In the genomic region with DNA sequence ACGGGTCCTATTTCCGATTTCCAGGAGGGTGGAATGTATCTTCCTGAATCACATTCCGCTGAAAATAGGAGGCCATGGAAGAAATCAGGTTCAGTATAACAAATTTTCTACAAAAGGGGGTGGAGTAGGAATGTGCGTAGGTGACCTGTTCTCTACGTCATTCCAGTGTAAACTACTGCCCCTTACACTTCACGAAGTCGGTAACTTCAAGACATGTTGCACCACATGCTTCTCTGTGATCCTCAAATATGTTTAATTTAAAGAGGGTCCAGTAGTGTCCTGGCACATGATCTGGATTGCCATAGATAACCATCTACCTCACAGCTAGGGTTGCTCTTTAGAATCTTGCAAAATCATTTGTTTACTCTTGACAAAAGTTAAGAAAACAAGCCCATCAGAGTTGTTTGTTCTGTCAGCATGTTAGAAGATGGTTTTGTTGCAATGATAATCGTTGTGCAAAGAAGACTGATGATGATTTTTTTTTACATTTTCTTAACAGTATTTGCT, we compare ENCODE assay signal across 1 cellular context.
TF ChIP-seq lines count a peak whose summit lies in the region.

No MANE protein-coding gene starts in this region.

TF ChIP-seq in HepG2, 621 proteins besides CTCF, POLR2A, EP300 and RAD21 (continued from another document and continues in another):
- TF ChIP-seq ZFP82 (CRISPR knock-in tag; IDR thresholded peaks at IDR 0.05; ENCODE audit: borderline replicate concordance) (no peak), ZSCAN12 (CRISPR knock-in tag; IDR thresholded peaks at IDR 0.05) (no peak), ZBTB3 (CRISPR knock-in tag; IDR thresholded peaks at IDR 0.05; ENCODE audit: borderline replicate concordance, low read depth) (no peak), RFXANK (CRISPR knock-in tag; IDR thresholded peaks at IDR 0.05) (no peak), KLF16 (CRISPR knock-in tag; IDR thresholded peaks at IDR 0.05) (peak in 1 of 2 experiments; percentile 98; a peak in 2 of 4 replicates), TCF7L2 (IDR thresholded peaks at IDR 0.05; ENCODE audit: low read depth, low read length) (peak; percentile 71; the same call in 1 of the 2 replicates), FOXA1 (IDR thresholded peaks at IDR 0.05) (peak; percentile 81), FOXA1 (CRISPR knock-in tag; IDR thresholded peaks at IDR 0.05) (peak; percentile 88), CREM (IDR thresholded peaks at IDR 0.05) (peak; percentile 95), CREM (CRISPR knock-in tag; IDR thresholded peaks at IDR 0.05) (no peak), ATAD3A (CRISPR knock-in tag; IDR thresholded peaks at IDR 0.05) (no peak), ZNF143 (CRISPR knock-in tag; IDR thresholded peaks at IDR 0.05) (no peak), EHMT2 (IDR thresholded peaks at IDR 0.05; ENCODE audit: borderline replicate concordance, low read depth, low read length) (peak; percentile 88; the same call in 1 of the 2 replicates), NFE2 (CRISPR knock-in tag; IDR thresholded peaks at IDR 0.05) (no peak), GLI4 (CRISPR knock-in tag; IDR thresholded peaks at IDR 0.05; ENCODE audit: borderline replicate concordance) (no peak), ZNF672 (CRISPR knock-in tag; IDR thresholded peaks at IDR 0.05) (no peak), TOPORS (CRISPR knock-in tag; IDR thresholded peaks at IDR 0.05) (no peak; the same call in 1 of the 2 replicates), U2AF1 (optimal IDR thresholded peaks at IDR 0.05; ENCODE audit: low read depth, low read length) (no peak), KDM5B (CRISPR knock-in tag; IDR thresholded peaks at IDR 0.05; ENCODE audit: borderline replicate concordance) (no peak), KLF6 (CRISPR knock-in tag; IDR thresholded peaks at IDR 0.05) (peak; percentile 85; the same call in 1 of the 2 replicates), ZNF7 (CRISPR knock-in tag; IDR thresholded peaks at IDR 0.05) (no peak), ZNF326 (CRISPR knock-in tag; IDR thresholded peaks at IDR 0.05; ENCODE audit: borderline replicate concordance) (no peak), FOXP1 (IDR thresholded peaks at IDR 0.05) (peak; percentile 78), FOXP1 (CRISPR knock-in tag; IDR thresholded peaks at IDR 0.05) (peak; percentile 99), KDM1A (CRISPR knock-in tag; IDR thresholded peaks at IDR 0.05) (peak; percentile 40; the same call in 1 of the 2 replicates), KMT2A (CRISPR knock-in tag; IDR thresholded peaks at IDR 0.05) (0 out of 2 replicates have a peak, but pooled peaks have one; percentile 46), TCF7 (IDR thresholded peaks at IDR 0.05; ENCODE audit: low read depth) (peak; percentile 98), HNRNPLL (IDR thresholded peaks at IDR 0.05; ENCODE audit: low read depth, low read length, poor library complexity, severe bottlenecking) (no peak), SNRNP70 (IDR thresholded peaks at IDR 0.05; ENCODE audit: low read depth, low read length) (no peak), ZSCAN31 (CRISPR knock-in tag; IDR thresholded peaks at IDR 0.05; ENCODE audit: low read depth) (no peak), PLRG1 (conservative IDR thresholded peaks at IDR 0.05) (no peak), ONECUT2 (CRISPR knock-in tag; IDR thresholded peaks at IDR 0.05) (no peak), IKZF1 (IDR thresholded peaks at IDR 0.05) (no peak), ZNF335 (CRISPR knock-in tag; IDR thresholded peaks at IDR 0.05) (peak; percentile 62; the same call in 1 of the 2 replicates), SIX1 (CRISPR knock-in tag; IDR thresholded peaks at IDR 0.05; ENCODE audit: borderline replicate concordance) (peak; percentile 93), MAFF (IDR thresholded peaks at IDR 0.05; ENCODE audit: low read depth, low read length) (peak; percentile 57; the same call in 1 of the 2 replicates)
- TF ChIP-seq, protein P1, sequence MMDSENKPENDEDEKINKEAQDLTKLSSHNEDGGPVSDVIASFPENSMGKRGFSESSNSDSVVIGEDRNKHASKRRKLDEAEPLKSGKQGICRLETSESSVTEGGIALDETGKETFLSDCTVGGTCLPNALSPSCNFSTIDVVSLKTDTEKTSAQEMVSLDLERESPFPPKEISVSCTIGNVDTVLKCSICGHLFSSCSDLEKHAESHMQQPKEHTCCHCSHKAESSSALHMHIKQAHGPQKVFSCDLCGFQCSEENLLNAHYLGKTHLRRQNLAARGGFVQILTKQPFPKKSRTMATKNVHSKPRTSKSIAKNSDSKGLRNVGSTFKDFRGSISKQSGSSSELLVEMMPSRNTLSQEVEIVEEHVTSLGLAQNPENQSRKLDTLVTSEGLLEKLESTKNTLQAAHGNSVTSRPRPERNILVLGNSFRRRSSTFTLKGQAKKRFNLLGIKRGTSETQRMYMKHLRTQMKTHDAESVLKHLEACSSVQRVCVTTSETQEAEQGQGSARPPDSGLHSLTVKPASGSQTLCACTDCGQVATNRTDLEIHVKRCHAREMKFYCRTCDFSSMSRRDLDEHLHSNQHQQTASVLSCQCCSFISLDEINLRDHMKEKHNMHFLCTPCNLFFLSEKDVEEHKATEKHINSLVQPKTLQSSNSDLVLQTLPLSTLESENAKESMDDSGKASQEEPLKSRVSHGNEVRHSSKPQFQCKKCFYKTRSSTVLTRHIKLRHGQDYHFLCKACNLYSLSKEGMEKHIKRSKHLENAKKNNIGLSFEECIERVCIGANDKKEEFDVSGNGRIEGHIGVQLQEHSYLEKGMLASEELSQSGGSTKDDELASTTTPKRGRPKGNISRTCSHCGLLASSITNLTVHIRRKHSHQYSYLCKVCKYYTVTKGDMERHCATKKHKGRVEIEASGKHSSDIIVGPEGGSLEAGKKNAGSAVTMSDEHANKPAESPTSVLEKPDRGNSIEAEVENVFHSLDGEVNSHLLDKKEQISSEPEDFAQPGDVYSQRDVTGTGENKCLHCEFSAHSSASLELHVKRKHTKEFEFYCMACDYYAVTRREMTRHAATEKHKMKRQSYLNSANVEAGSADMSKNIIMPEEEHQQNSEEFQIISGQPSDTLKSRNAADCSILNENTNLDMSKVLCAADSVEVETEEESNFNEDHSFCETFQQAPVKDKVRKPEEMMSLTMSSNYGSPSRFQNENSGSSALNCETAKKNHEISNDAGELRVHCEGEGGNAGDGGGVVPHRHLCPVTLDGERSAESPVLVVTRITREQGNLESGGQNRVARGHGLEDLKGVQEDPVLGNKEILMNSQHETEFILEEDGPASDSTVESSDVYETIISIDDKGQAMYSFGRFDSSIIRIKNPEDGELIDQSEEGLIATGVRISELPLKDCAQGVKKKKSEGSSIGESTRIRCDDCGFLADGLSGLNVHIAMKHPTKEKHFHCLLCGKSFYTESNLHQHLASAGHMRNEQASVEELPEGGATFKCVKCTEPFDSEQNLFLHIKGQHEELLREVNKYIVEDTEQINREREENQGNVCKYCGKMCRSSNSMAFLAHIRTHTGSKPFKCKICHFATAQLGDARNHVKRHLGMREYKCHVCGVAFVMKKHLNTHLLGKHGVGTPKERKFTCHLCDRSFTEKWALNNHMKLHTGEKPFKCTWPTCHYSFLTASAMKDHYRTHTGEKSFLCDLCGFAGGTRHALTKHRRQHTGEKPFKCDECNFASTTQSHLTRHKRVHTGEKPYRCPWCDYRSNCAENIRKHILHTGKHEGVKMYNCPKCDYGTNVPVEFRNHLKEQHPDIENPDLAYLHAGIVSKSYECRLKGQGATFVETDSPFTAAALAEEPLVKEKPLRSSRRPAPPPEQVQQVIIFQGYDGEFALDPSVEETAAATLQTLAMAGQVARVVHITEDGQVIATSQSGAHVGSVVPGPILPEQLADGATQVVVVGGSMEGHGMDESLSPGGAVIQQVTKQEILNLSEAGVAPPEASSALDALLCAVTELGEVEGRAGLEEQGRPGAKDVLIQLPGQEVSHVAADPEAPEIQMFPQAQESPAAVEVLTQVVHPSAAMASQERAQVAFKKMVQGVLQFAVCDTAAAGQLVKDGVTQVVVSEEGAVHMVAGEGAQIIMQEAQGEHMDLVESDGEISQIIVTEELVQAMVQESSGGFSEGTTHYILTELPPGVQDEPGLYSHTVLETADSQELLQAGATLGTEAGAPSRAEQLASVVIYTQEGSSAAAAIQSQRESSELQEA (CRISPR knock-in tag; IDR thresholded peaks at IDR 0.05; ENCODE audit: not compliant biosample characterization): no peak
- TF ChIP-seq, protein P2, sequence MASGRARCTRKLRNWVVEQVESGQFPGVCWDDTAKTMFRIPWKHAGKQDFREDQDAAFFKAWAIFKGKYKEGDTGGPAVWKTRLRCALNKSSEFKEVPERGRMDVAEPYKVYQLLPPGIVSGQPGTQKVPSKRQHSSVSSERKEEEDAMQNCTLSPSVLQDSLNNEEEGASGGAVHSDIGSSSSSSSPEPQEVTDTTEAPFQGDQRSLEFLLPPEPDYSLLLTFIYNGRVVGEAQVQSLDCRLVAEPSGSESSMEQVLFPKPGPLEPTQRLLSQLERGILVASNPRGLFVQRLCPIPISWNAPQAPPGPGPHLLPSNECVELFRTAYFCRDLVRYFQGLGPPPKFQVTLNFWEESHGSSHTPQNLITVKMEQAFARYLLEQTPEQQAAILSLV (CRISPR knock-in tag; IDR thresholded peaks at IDR 0.05; ENCODE audit: borderline replicate concordance): no peak
- TF ChIP-seq, protein P3, sequence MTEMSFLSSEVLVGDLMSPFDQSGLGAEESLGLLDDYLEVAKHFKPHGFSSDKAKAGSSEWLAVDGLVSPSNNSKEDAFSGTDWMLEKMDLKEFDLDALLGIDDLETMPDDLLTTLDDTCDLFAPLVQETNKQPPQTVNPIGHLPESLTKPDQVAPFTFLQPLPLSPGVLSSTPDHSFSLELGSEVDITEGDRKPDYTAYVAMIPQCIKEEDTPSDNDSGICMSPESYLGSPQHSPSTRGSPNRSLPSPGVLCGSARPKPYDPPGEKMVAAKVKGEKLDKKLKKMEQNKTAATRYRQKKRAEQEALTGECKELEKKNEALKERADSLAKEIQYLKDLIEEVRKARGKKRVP (CRISPR knock-in tag; IDR thresholded peaks at IDR 0.05): peak in 1 of 2 experiments; percentile 87; a peak in 2 of 4 replicates
- TF ChIP-seq, protein P4, sequence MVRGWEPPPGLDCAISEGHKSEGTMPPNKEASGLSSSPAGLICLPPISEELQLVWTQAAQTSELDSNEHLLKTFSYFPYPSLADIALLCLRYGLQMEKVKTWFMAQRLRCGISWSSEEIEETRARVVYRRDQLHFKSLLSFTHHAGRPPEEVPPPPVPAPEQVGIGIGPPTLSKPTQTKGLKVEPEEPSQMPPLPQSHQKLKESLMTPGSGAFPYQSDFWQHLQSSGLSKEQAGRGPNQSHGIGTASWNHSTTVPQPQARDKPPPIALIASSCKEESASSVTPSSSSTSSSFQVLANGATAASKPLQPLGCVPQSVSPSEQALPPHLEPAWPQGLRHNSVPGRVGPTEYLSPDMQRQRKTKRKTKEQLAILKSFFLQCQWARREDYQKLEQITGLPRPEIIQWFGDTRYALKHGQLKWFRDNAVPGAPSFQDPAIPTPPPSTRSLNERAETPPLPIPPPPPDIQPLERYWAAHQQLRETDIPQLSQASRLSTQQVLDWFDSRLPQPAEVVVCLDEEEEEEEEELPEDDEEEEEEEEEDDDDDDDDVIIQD (CRISPR knock-in tag; IDR thresholded peaks at IDR 0.05; ENCODE audit: low read depth): peak; percentile 97
- TF ChIP-seq, protein P5, sequence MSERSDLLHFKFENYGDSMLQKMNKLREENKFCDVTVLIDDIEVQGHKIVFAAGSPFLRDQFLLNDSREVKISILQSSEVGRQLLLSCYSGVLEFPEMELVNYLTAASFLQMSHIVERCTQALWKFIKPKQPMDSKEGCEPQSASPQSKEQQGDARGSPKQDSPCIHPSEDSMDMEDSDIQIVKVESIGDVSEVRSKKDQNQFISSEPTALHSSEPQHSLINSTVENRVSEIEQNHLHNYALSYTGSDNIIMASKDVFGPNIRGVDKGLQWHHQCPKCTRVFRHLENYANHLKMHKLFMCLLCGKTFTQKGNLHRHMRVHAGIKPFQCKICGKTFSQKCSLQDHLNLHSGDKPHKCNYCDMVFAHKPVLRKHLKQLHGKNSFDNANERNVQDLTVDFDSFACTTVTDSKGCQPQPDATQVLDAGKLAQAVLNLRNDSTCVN (CRISPR knock-in tag; IDR thresholded peaks at IDR 0.05; ENCODE audit: borderline replicate concordance): no peak
- TF ChIP-seq, protein P6, sequence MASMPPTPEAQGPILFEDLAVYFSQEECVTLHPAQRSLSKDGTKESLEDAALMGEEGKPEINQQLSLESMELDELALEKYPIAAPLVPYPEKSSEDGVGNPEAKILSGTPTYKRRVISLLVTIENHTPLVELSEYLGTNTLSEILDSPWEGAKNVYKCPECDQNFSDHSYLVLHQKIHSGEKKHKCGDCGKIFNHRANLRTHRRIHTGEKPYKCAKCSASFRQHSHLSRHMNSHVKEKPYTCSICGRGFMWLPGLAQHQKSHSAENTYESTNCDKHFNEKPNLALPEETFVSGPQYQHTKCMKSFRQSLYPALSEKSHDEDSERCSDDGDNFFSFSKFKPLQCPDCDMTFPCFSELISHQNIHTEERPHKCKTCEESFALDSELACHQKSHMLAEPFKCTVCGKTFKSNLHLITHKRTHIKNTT (CRISPR knock-in tag; IDR thresholded peaks at IDR 0.05): no peak
- TF ChIP-seq, protein P7, sequence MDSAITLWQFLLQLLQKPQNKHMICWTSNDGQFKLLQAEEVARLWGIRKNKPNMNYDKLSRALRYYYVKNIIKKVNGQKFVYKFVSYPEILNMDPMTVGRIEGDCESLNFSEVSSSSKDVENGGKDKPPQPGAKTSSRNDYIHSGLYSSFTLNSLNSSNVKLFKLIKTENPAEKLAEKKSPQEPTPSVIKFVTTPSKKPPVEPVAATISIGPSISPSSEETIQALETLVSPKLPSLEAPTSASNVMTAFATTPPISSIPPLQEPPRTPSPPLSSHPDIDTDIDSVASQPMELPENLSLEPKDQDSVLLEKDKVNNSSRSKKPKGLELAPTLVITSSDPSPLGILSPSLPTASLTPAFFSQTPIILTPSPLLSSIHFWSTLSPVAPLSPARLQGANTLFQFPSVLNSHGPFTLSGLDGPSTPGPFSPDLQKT (CRISPR knock-in tag; IDR thresholded peaks at IDR 0.05; ENCODE audit: borderline replicate concordance): no peak
- TF ChIP-seq, protein P8, sequence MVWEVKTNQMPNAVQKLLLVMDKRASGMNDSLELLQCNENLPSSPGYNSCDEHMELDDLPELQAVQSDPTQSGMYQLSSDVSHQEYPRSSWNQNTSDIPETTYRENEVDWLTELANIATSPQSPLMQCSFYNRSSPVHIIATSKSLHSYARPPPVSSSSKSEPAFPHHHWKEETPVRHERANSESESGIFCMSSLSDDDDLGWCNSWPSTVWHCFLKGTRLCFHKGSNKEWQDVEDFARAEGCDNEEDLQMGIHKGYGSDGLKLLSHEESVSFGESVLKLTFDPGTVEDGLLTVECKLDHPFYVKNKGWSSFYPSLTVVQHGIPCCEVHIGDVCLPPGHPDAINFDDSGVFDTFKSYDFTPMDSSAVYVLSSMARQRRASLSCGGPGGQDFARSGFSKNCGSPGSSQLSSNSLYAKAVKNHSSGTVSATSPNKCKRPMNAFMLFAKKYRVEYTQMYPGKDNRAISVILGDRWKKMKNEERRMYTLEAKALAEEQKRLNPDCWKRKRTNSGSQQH (CRISPR knock-in tag; IDR thresholded peaks at IDR 0.05; ENCODE audit: low read depth): 0 out of 2 replicates have a peak, but pooled peaks have one; percentile 28
- TF ChIP-seq, protein P9, sequence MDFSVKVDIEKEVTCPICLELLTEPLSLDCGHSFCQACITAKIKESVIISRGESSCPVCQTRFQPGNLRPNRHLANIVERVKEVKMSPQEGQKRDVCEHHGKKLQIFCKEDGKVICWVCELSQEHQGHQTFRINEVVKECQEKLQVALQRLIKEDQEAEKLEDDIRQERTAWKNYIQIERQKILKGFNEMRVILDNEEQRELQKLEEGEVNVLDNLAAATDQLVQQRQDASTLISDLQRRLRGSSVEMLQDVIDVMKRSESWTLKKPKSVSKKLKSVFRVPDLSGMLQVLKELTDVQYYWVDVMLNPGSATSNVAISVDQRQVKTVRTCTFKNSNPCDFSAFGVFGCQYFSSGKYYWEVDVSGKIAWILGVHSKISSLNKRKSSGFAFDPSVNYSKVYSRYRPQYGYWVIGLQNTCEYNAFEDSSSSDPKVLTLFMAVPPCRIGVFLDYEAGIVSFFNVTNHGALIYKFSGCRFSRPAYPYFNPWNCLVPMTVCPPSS (IDR thresholded peaks at IDR 0.05): no peak
